Comparison of ENCODE assay signal across 8 cellular contexts in the genomic region with DNA sequence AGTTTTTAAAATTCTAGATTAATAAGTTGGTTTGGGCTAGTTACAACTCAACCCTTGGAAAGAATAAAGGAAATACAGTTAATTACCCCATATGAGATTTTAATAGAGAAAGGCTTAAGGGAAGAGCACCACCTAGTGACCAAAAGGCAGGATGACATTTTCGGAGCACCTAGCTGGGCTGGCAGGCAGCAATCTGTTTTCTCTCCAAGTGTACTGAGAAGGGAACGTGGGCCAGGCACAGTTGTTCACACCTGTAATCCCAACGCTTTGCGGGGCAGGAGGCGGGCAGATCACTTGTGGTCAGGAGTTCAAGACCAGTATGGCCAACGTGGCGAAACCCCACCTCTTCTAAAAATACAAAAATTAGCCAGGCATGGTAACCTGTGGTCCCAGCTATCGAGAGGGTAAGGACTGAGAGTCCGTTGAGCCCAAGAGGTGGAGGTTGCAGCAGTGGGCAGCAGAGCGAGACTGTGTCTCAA. TPM values are rescaled to one million over a fixed set of nuclear protein-coding genes. Genes with fewer than 3 reads are reported as not detected.
DNase-seq lines count a peak whose midpoint lies in the region; ATAC-seq, FAIRE-seq and TF ChIP-seq lines count a peak whose summit lies in the region.
"Not testable (repeated sequence)": the region's sequence is repeated elsewhere in the genome, so short reads cannot be mapped to it uniquely, and the experiment has no call there.

No MANE protein-coding gene starts in this region.

- H3K9me3 ChIP-seq in T-helper 17 cell (ENCODE audit: control insufficient read depth, low read length, poor library complexity, severe bottlenecking); GM12878 (replicated peaks; ENCODE audit: control insufficient read depth, insufficient read depth, low read length); kidney (ENCODE audit: control insufficient read depth in 1 of 2, low read length in 2 of 2); neural progenitor cell (ENCODE audit: low read depth); upper lobe of right lung: not testable (repeated sequence)

- not testable (repeated sequence) for H3K4me2 ChIP-seq in GM12878 (ENCODE audit: control insufficient read depth, insufficient read depth); neural progenitor cell

- peak; percentile 47 for DNase-seq in Caki2 (ENCODE audit: low read depth)
- not testable (repeated sequence) for DNase-seq in T-helper 17 cell; GM12878 (ENCODE audit: low read depth, low spot score); epithelial cell of proximal tubule (ENCODE audit: low read depth); kidney; neural progenitor cell (ENCODE audit: low spot score); upper lobe of right lung

- TF ChIP-seq EP300 in GM12878 (IDR thresholded peaks at IDR 0.05; ENCODE audit: borderline replicate concordance in 1 of 2, control insufficient read depth in 1 of 2, low read depth in 2 of 2, low read length in 2 of 2) = not testable (repeated sequence)

- SMC1A ChIA-PET in GM12878 (lab: Charles Lee; ENCODE audit: uncharacterized antibody, unreplicated experiment) = not testable (repeated sequence)

- not testable (repeated sequence) for H3K36me3 ChIP-seq in GM12878 (ENCODE audit: control insufficient read depth in 2 of 2, insufficient read depth in 2 of 2, low read length in 1 of 2)
- H3K36me3 ChIP-seq in kidney (ENCODE audit: control insufficient read depth in 1 of 2, insufficient read depth in 2 of 2, low read length in 2 of 2) = peaks cover 12 to 35% of the 10 kb centered on the region in 2 donors
- H3K36me3 ChIP-seq in neural progenitor cell = peaks cover 19% of the 10 kb centered on the region
- H3K36me3 ChIP-seq in upper lobe of right lung = peaks cover 69% of the 10 kb centered on the region

- POLR2A ChIA-PET in GM12878 (lab: Charles Lee) = not testable (repeated sequence)

- not testable (repeated sequence) for H3K4me1 Mint-ChIP-seq in T-helper 17 cell, neural progenitor cell

- CTCF ChIA-PET in GM12878 (lab: Yijun Ruan, JAX) = interaction anchor here (0.6 to 2.2 kb wide), 6 partner anchors 11 to 1288 kb away, joined by 3 to 10 read pairs (median 4); no protein-coding TSS in a partner anchor

- intact Hi-C loops in GM12878 (cut with micrococcal nuclease; ENCODE audit: unreplicated experiment); kidney (cut with DNase I); upper lobe of right lung (cut with DNase I): not testable (repeated sequence)

- H3K4me3 ChIP-seq in GM12878; epithelial cell of proximal tubule (ENCODE audit: low read depth, low read length); kidney (ENCODE audit: low read length in 2 of 2); neural progenitor cell; upper lobe of right lung: not testable (repeated sequence)

- H3K27ac Mint-ChIP-seq in T-helper 17 cell, neural progenitor cell: not testable (repeated sequence)

- TF ChIP-seq RAD21 in GM12878 (IDR thresholded peaks at IDR 0.05; ENCODE audit: insufficient read depth, low read depth, low read length) = not testable (repeated sequence)

- not testable (repeated sequence) for H3K79me2 ChIP-seq in GM12878 (ENCODE audit: control insufficient read depth, insufficient read depth, low read length); neural progenitor cell (ENCODE audit: low read depth)

- TF ChIP-seq POLR2A in GM12878 (IDR thresholded peaks at IDR 0.05; ENCODE audit: low read depth, low read length) = not testable (repeated sequence)

- H3K36me3 Mint-ChIP-seq in T-helper 17 cell (ENCODE audit: low read depth) = not testable (repeated sequence)
- H3K36me3 Mint-ChIP-seq in neural progenitor cell = peaks cover 11% of the 10 kb centered on the region

- not testable (repeated sequence) for H3K9me3 Mint-ChIP-seq in neural progenitor cell

- peaks cover 20% of the 10 kb centered on the region for H3F3A ChIP-seq in neural progenitor cell (ENCODE audit: low read depth)

- H4K20me1 ChIP-seq in GM12878 (ENCODE audit: control insufficient read depth, insufficient read depth); neural progenitor cell (ENCODE audit: low read depth): not testable (repeated sequence)

- not testable (repeated sequence) for TF ChIP-seq CTCF in GM12878 (IDR thresholded peaks at IDR 0.05 in 2 of 3, conservative IDR thresholded peaks at IDR 0.05 in 1 of 3; ENCODE audit: control insufficient read depth in 2 of 3, extremely low read depth in 1 of 3, insufficient read depth in 1 of 3, low read depth in 3 of 3, low read length in 3 of 3); kidney (IDR thresholded peaks at IDR 0.05; ENCODE audit: borderline replicate concordance, extremely low read depth, insufficient read depth)
- TF ChIP-seq CTCF in epithelial cell of proximal tubule (conservative IDR thresholded peaks at IDR 0.05; ENCODE audit: low read depth, low read length) (peak; percentile 30), neural progenitor cell (IDR thresholded peaks at IDR 0.05) (peak; percentile 44), upper lobe of right lung (IDR thresholded peaks at IDR 0.05) (peak; percentile 51)

- RAD21 ChIA-PET in GM12878 (lab: Charles Lee; ENCODE audit: unreplicated experiment) = not testable (repeated sequence)

- H2AFZ ChIP-seq in GM12878 (ENCODE audit: control insufficient read depth, low read depth, low read length); neural progenitor cell (replicated peaks): not testable (repeated sequence)

- in situ Hi-C loops in Caki2 (cut with HindIII; ENCODE audit: low pct_unique_long_range_greater_than_20kb, low sequenced_read_pairs); GM12878 (cut with MboI): not testable (repeated sequence)

- H3K4me1 ChIP-seq in GM12878 (ENCODE audit: control insufficient read depth, insufficient read depth, low read length); kidney (ENCODE audit: control insufficient read depth in 1 of 2, insufficient read depth in 1 of 2, low read depth in 1 of 2, low read length in 2 of 2); neural progenitor cell; upper lobe of right lung: not testable (repeated sequence)

- WGBS in GM12878 (ENCODE audit: insufficient coverage, insufficient replicate concordance, low lambda C conversion rate, missing lambda C conversion rate) = 8% methylated on average over 9 of the region's 10 CpGs

- TSS peak; percentile 22 for BruUV-seq in GM12878 (replicated peaks; lab: Mats Ljungman, UMichigan)

- H3K27ac ChIP-seq in GM12878 (ENCODE audit: control insufficient read depth, insufficient read depth); kidney (ENCODE audit: low read depth in 2 of 2, low read length in 2 of 2); neural progenitor cell; upper lobe of right lung: not testable (repeated sequence)

- not testable (repeated sequence) for FAIRE-seq in GM12878 (lab: Jason Lieb, UNC)
- FAIRE-seq in kidney (lab: Jason Lieb, UNC) = peak; percentile 79

- H3K27me3 ChIP-seq in GM12878 (replicated peaks in 1 of 2; ENCODE audit: control insufficient read depth in 2 of 2, insufficient read depth in 2 of 2, low read length in 1 of 2); neural progenitor cell; upper lobe of right lung: not testable (repeated sequence)

- not testable (repeated sequence) for H3K9ac ChIP-seq in GM12878 (ENCODE audit: control insufficient read depth, insufficient read depth, low read length); kidney (ENCODE audit: low read length in 2 of 2); neural progenitor cell

- ATAC-seq in HG03442 (IDR thresholded peaks at IDR 0.05; ENCODE audit: unreplicated experiment) = peak; percentile 32
- peak; percentile 77 for ATAC-seq in T-helper 17 cell
- peak; percentile 91 for ATAC-seq in GM12878
- peak; percentile 92 for ATAC-seq in upper lobe of right lung

- H3K4me3 Mint-ChIP-seq in T-helper 17 cell, neural progenitor cell: not testable (repeated sequence)

- H3K27me3 Mint-ChIP-seq in T-helper 17 cell; neural progenitor cell (ENCODE audit: insufficient read depth, low read depth): not testable (repeated sequence)

RNA-seq across cellular contexts. Expression of a gene that starts 16.5 kb away (rescaled TPM):
- total RNA-seq in Caki2 (2014; rRNA removed; shearing (Covaris generic); ENCODE audit: low replicate concordance) = 27.6 and 51.4 TPM in 2 replicates
- 10 to 100 TPM; 26.5 to 34.4 TPM for total RNA-seq in T-helper 17 cell
- total RNA-seq in GM12878 (2013; cell fraction: nucleolus; rRNA removed) = 15.5 and 19.0 TPM in 2 replicates
- 29.8 and 35.4 TPM in 2 replicates for total RNA-seq in GM12878 (2014; rRNA removed)
- 39.2 and 42.5 TPM in 2 replicates for total RNA-seq in GM12878 (2014; rRNA removed; fragmentation: Illumina TruSeq; extraction: Trizol)
- total RNA-seq in GM12878 (2021) = 28.6 and 30.3 TPM in 2 replicates
- 37.7 TPM for polyA plus RNA-seq in GM12878 (2011; ENCODE audit: low read depth)
- 86.8 and 115 TPM in 2 replicates for polyA plus RNA-seq in GM12878 (2011; rRNA removed)
- 56.8 and 58.3 TPM in 2 replicates for polyA plus RNA-seq in GM12878 (2011; cell fraction: cytosol; rRNA removed)
- 32.9 and 46.7 TPM in 2 replicates for polyA plus RNA-seq in GM12878 (2011; cell fraction: nucleus; rRNA removed)
- 32.4 and 43.3 TPM in 2 replicates for polyA plus RNA-seq in GM12878 (2012)
- 51.5 and 69.9 TPM in 2 replicates for polyA plus RNA-seq in GM12878 (2014; fragmentation: Illumina TruSeq; extraction: Trizol)
- polyA plus RNA-seq in GM12878 (2014; fragmentation: Nextera tagmentation; extraction: Ambion mirVana) = 10 to 100 TPM; 12.7 to 17.7 TPM
- polyA plus RNA-seq in GM12878 (2014; rRNA removed) = 43.7 and 50.0 TPM in 2 replicates
- 10 to 100 TPM; 50.6 to 55.8 TPM for polyA plus RNA-seq in GM12878 (2016; fragmentation: Nextera tagmentation; extraction: Ambion mirVana)
- 57.1 and 65.8 TPM in 2 replicates for polyA minus RNA-seq in GM12878 (2011; rRNA and poly(A)+ RNA removed)
- polyA minus RNA-seq in GM12878 (2011; cell fraction: cytosol; rRNA and poly(A)+ RNA removed) = 18.3 and 32.1 TPM in 2 replicates
- 10.5 and 22.0 TPM in 2 replicates for polyA minus RNA-seq in GM12878 (2011; cell fraction: nucleus; rRNA and poly(A)+ RNA removed)
- total RNA-seq in epithelial cell of proximal tubule = 74.3 and 84.5 TPM in 2 replicates
- total RNA-seq in kidney = 27.7 TPM
- 55.2 TPM for polyA plus RNA-seq in kidney (ENCODE audit: insufficient read depth, low read depth, low replicate concordance)
- total RNA-seq in neural progenitor cell (ENCODE audit: low replicate concordance) = 49.2 and 86.0 TPM in 2 replicates
- 38.4 TPM for total RNA-seq in upper lobe of right lung

RNA-seq across cellular contexts. Expression of a gene that starts 21.7 kb away (rescaled TPM):
- 22.4 and 23.4 TPM in 2 replicates for total RNA-seq in Caki2 (2014; rRNA removed; shearing (Covaris generic); ENCODE audit: low replicate concordance)
- total RNA-seq in T-helper 17 cell (10 to 100 TPM; 32.9 to 37.2 TPM), GM12878 (2014; rRNA removed) (31.9 and 39.0 TPM in 2 replicates), GM12878 (2014; rRNA removed; fragmentation: Illumina TruSeq; extraction: Trizol) (36.8 and 37.1 TPM in 2 replicates), GM12878 (2021) (27.5 and 29.4 TPM in 2 replicates), epithelial cell of proximal tubule (19.5 and 30.0 TPM in 2 replicates), kidney (24.7 TPM), neural progenitor cell (ENCODE audit: low replicate concordance) (34.4 and 39.1 TPM in 2 replicates), upper lobe of right lung (27.6 TPM)
- total RNA-seq in GM12878 (2013; cell fraction: nucleolus; rRNA removed) = 51.7 and 57.2 TPM in 2 replicates
- polyA plus RNA-seq in GM12878 (2011; ENCODE audit: low read depth) = 20.0 TPM
- polyA plus RNA-seq in GM12878 (2011; rRNA removed) (55.5 and 78.5 TPM in 2 replicates), GM12878 (2014; fragmentation: Illumina TruSeq; extraction: Trizol) (34.5 and 39.9 TPM in 2 replicates), GM12878 (2014; fragmentation: Nextera tagmentation; extraction: Ambion mirVana) (10 to 100 TPM; 21.9 to 24.3 TPM), GM12878 (2014; rRNA removed) (28.0 and 30.9 TPM in 2 replicates), GM12878 (2016; fragmentation: Nextera tagmentation; extraction: Ambion mirVana) (10 to 100 TPM; 39.2 to 41.3 TPM), kidney (ENCODE audit: insufficient read depth, low read depth, low replicate concordance) (12.3 TPM)
- 24.6 and 27.4 TPM in 2 replicates for polyA plus RNA-seq in GM12878 (2011; cell fraction: cytosol; rRNA removed)
- polyA plus RNA-seq in GM12878 (2011; cell fraction: nucleus; rRNA removed) = 22.2 and 27.3 TPM in 2 replicates
- polyA plus RNA-seq in GM12878 (2012) = 19.2 and 21.0 TPM in 2 replicates
- polyA minus RNA-seq in GM12878 (2011; rRNA and poly(A)+ RNA removed) = 45.0 and 63.0 TPM in 2 replicates
- 13.9 and 20.7 TPM in 2 replicates for polyA minus RNA-seq in GM12878 (2011; cell fraction: cytosol; rRNA and poly(A)+ RNA removed)
- polyA minus RNA-seq in GM12878 (2011; cell fraction: nucleus; rRNA and poly(A)+ RNA removed) = 8.1 and 10.9 TPM in 2 replicates

Comparison
In these comparisons a context has a peak if more than half of its experiments do, and no peak if none do; other contexts are left out.
1. ATAC-seq: peak in every context shown above with its lines; median percentile 92 in upper lobe of right lung; 91 in GM12878; 77 in T-helper 17 cell; 32 in HG03442.